Comparison of ENCODE assay signal across 8 cellular contexts in genomic region chr6:31396422-31397152, GRCh38. TPM values are rescaled to one million over a fixed set of nuclear protein-coding genes. Genes with fewer than 3 reads are reported as not detected.
DNase-seq lines count a peak whose midpoint lies in the region; ATAC-seq and TF ChIP-seq lines count a peak whose summit lies in the region.

No MANE protein-coding gene starts in this region.

- H3K36me3 ChIP-seq in HAP-1 (replicated peaks) = no peaks in the 10 kb centered on the region; the same call in 1 of the 2 replicates

- H3K27me3 ChIP-seq in HAP-1 (ENCODE audit: low read depth) = no peaks in the 10 kb centered on the region

- TF ChIP-seq POLR2A in lower leg skin (IDR thresholded peaks at IDR 0.05) = no peak

- H3K27ac ChIP-seq in C4-2B = no peak overlapping the region

- H3K9me3 ChIP-seq in HAP-1 = no peaks in the 10 kb centered on the region

- in situ Hi-C loops in HAP-1 (cut with MboI; ENCODE audit: low sequenced_read_pairs) = no loop called here

- 41 to 42% methylated on average over 10 to 11 of the region's 11 CpGs for WGBS in lower leg skin, 2 donors

- TF ChIP-seq CTCF in C4-2B (conservative IDR thresholded peaks at IDR 0.05) (peak; percentile 92), lower leg skin (IDR thresholded peaks at IDR 0.05) (peak in 1 of 3 donors; percentile 45)

- H3K4me1 ChIP-seq in HAP-1 = peaks cover 26% of the 10 kb centered on the region

- intact Hi-C loops in lower leg skin (cut with DNase I; ENCODE audit: low total_unique reads) = loop anchor here (2.0 kb wide), 1 partner anchor 46 kb away; no protein-coding TSS in a partner anchor

- H3K4me3 ChIP-seq in HAP-1 = peak overlapping the region; percentile 65; the same call in 1 of the 2 replicates
- H3K4me3 ChIP-seq in lower leg skin (ENCODE audit: low read depth, poor library complexity, severe bottlenecking) = no peak overlapping the region

- DNase-seq in HAP-1 (ENCODE audit: low spot score in 2 of 2) (peak; percentile 77 to 92), NCI-H69 (lab: John Stamatoyannopoulos, UW) (peak; percentile 64), dedifferentiated amniotic fluid mesenchymal stem cell (ENCODE audit: extremely low spot score) (peak; percentile 81), lower leg skin (ENCODE audit: low spot score in 2 of 2) (peak; percentile 86 to 96)
- DNase-seq in activated CD4-positive, alpha-beta T cell treated with anti-CD3 and anti-CD28 coated beads, Interleukin-2, amount 50 U/mL, for 1 hour = peak; percentile 87
- DNase-seq in stimulated activated CD4-positive, alpha-beta T cell treated with anti-CD3 and anti-CD28 coated beads, TNF-alpha, amount 100 ng/mL, for 48 hours (ENCODE audit: low read depth in 3 of 3) = peak; percentile 72 to 80 (median 74)

- ATAC-seq in HG02759 (IDR thresholded peaks at IDR 0.05; ENCODE audit: unreplicated experiment) = no peak

RNA-seq across cellular contexts. Expression of gene MICA, which starts 6.8 kb away (rescaled TPM):
- total RNA-seq in lower leg skin = 10 to 100 TPM in 3 of 4 donors, 1 to 10 TPM in 1; 7.7 to 21.7 (median 13.9) TPM

RNA-seq across cellular contexts. Expression of gene HLA-B, which starts 39.6 kb away (rescaled TPM):
- total RNA-seq in lower leg skin = 1,000 to 10,000 TPM; 1,061 to 2,090 (median 1,325) TPM
